Comparison of ENCODE assay signal across 13 cellular contexts in the genomic region with DNA sequence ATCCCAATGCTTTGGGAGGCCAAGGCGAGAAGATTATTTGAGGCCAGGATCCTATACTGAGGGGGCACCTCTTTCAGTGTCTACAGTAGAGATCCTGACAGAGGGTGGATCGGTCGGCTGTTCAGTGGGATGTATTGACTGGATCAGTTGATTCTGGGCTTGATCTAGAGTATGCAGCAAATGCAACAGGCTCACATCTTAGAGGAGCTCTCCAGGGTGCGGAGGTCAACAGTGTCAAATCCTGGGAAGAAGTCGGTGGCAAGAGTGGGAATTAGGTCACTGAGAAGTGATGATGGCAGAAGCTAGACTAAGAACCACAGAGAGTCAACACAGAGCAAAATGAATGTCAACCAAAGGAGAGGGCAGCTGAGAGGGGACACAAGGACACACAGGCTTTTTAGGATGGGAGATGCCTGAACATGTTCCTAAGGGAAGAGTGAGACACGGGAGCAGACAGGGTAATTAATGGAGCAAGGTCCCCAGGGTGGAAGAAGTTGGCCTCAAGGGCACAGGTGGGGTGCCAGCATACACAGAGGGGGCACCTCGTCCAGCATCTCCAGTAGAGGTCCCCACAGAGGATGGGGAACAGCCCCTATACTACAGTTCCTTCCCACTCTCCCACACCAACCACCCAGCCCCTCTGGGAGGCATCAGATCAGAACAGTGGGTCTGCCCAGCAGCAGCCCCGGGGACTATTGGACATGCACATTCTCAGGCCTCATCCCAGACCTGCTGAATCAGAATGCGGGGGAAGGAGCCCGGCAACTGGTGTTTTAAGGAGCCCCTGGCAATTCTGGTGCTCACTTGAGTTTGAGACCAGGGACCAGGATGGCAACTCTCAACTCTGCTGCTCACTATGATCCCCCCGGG. TPM values are rescaled to one million over a fixed set of nuclear protein-coding genes. Genes with fewer than 3 reads are reported as not detected.
DNase-seq lines count a peak whose midpoint lies in the region; ATAC-seq and TF ChIP-seq lines count a peak whose summit lies in the region.
"Had no signal": no experiment of that assay in that cellular context is flagged by ENCODE, and none has a peak within 500 bp of the region (broad histone marks: within the 10 kb centered on the region; RNA-seq: fewer than 3 reads in every experiment).

No MANE protein-coding gene starts in this region.

- no peak overlapping the region for H4K12ac ChIP-seq in trophoblast cell (ENCODE audit: low read depth, low read length)

- H3F3A ChIP-seq in Loucy (ENCODE audit: low read depth), result no peaks in the 10 kb centered on the region

- no peaks in the 10 kb centered on the region for H3K9me3 Mint-ChIP-seq in CD4-positive, CD25-positive, alpha-beta regulatory T cell

- H2AK5ac ChIP-seq in trophoblast cell (ENCODE audit: low read length), result no peak overlapping the region

- no peaks in the 10 kb centered on the region for H3K79me2 ChIP-seq in Loucy (ENCODE audit: insufficient read depth, low read length)
- no peaks in the 10 kb centered on the region for H3K79me2 ChIP-seq in trophoblast cell (ENCODE audit: control insufficient read depth, insufficient read depth, low read length, poor library complexity)

- H3K4me1 ChIP-seq in CD4-positive, CD25-positive, alpha-beta regulatory T cell (ENCODE audit: control insufficient read depth, insufficient read depth, low read length, poor library complexity, severe bottlenecking), result peaks cover 22% of the 10 kb centered on the region
- H3K4me1 ChIP-seq in Loucy (ENCODE audit: insufficient read depth, low read length, poor library complexity, severe bottlenecking) (no peaks in the 10 kb centered on the region), ectodermal cell (ENCODE audit: control insufficient read depth, insufficient read depth, low read length) (no peaks in the 10 kb centered on the region), trophoblast cell (ENCODE audit: control insufficient read depth in 1 of 2, insufficient read depth in 2 of 2, low read length in 2 of 2) (peaks cover 0 to 8% of the 10 kb centered on the region in 2 experiments), left lung (peaks cover 15 to 31% of the 10 kb centered on the region in 2 donors)

- H2BK12ac ChIP-seq in trophoblast cell (ENCODE audit: low read length), result no peak overlapping the region

- no peaks in the 10 kb centered on the region for H3K27me3 ChIP-seq in CD4-positive, CD25-positive, alpha-beta regulatory T cell (ENCODE audit: control insufficient read depth, insufficient read depth, low read length)
- H3K27me3 ChIP-seq in Loucy (ENCODE audit: insufficient read depth, low read length, poor library complexity, severe bottlenecking) (no peaks in the 10 kb centered on the region), ectodermal cell (ENCODE audit: control insufficient read depth, insufficient read depth, low read length, poor library complexity, severe bottlenecking) (no peaks in the 10 kb centered on the region), trophoblast cell (ENCODE audit: insufficient read depth, low read length) (no peaks in the 10 kb centered on the region), left lung (no peaks in the 10 kb centered on the region)
- H3K27me3 ChIP-seq: heart left ventricle had no signal

- peak overlapping the region in 1 of 4 donors; percentile 28 for H3K4me3 Mint-ChIP-seq in CD4-positive, CD25-positive, alpha-beta regulatory T cell

- no peak overlapping the region for H2BK120ac ChIP-seq in trophoblast cell (ENCODE audit: insufficient read depth, low read length, poor library complexity)

- DNase-seq in CD4-positive, CD25-positive, alpha-beta regulatory T cell, result no peak
- DNase-seq in trophoblast cell (no peak), amniotic stem cell (lab: John Stamatoyannopoulos, UW) (no peak), NCI-H128 (lab: John Stamatoyannopoulos, UW; ENCODE audit: unreplicated experiment) (no peak), sciatic nerve (ENCODE audit: low spot score) (no peak), left lung (no peak)
- DNase-seq: NCI-H748 treated with DMSO at 0.1 percent for 48 hours; stimulated activated CD4-positive, alpha-beta T cell treated with anti-CD3 and anti-CD28 coated beads, Interleukin-12 subunit alpha, Interleukin-12 subunit beta, amount 100 ng/mL, for 4 hours had no signal

- peaks cover 7 to 63% (median 16%) of the 10 kb centered on the region in 4 donors for H3K4me1 Mint-ChIP-seq in CD4-positive, CD25-positive, alpha-beta regulatory T cell

- peaks cover 33% of the 10 kb centered on the region for H3K36me3 ChIP-seq in CD4-positive, CD25-positive, alpha-beta regulatory T cell (ENCODE audit: control insufficient read depth, insufficient read depth, low read length)
- H3K36me3 ChIP-seq in Loucy (ENCODE audit: insufficient read depth, low read length), result peaks cover 22% of the 10 kb centered on the region; the same call in 1 of the 2 replicates
- H3K36me3 ChIP-seq in ectodermal cell (ENCODE audit: control insufficient read depth, insufficient read depth, low read length), result peaks cover 7% of the 10 kb centered on the region
- peaks cover 20 to 33% of the 10 kb centered on the region in 2 experiments for H3K36me3 ChIP-seq in trophoblast cell (ENCODE audit: control insufficient read depth in 1 of 2, insufficient read depth in 2 of 2, low read length in 2 of 2)
- H3K36me3 ChIP-seq in left lung, result peaks cover 0 to 41% of the 10 kb centered on the region in 2 donors

- no peak overlapping the region for H2BK5ac ChIP-seq in trophoblast cell (ENCODE audit: low read depth, low read length, poor library complexity)

- peak overlapping the region; percentile 8 for H4K91ac ChIP-seq in trophoblast cell (ENCODE audit: low read depth, low read length)

- no peak for ATAC-seq in CD4-positive, CD25-positive, alpha-beta regulatory T cell (ENCODE audit: low read depth in 2 of 2)
- ATAC-seq in sciatic nerve, result no peak
- ATAC-seq in left lung, result no peak
- ATAC-seq: heart left ventricle had no signal

- H3K18ac ChIP-seq in trophoblast cell (ENCODE audit: low read length), result no peak overlapping the region

- H3K4me2 ChIP-seq in Loucy (ENCODE audit: low read depth, low read length, poor library complexity, severe bottlenecking) (no peak overlapping the region), trophoblast cell (ENCODE audit: low read length) (no peak overlapping the region)

- no peak overlapping the region for H3K14ac ChIP-seq in trophoblast cell (ENCODE audit: low read length)

- no peak overlapping the region for H2AFZ ChIP-seq in Loucy (ENCODE audit: low read length)
- no peak overlapping the region for H2AFZ ChIP-seq in trophoblast cell (ENCODE audit: insufficient read depth, low read length, poor library complexity)

- H4K8ac ChIP-seq in trophoblast cell (ENCODE audit: low read depth, low read length), result no peak overlapping the region

- no peaks in the 10 kb centered on the region for H3K27me3 Mint-ChIP-seq in CD4-positive, CD25-positive, alpha-beta regulatory T cell

- no peaks in the 10 kb centered on the region for H3K9me2 ChIP-seq in Loucy (replicated peaks; ENCODE audit: low read depth, low read length)

- WGBS in ectodermal cell, 2 experiments, result 92 to 94% methylated on average over 11 of the region's 11 CpGs
- no CpG with 5 or more reads among the region's 11 CpGs for WGBS in trophoblast cell (ENCODE audit: extremely low coverage, insufficient coverage, insufficient read length)

- TF ChIP-seq CTCF in Loucy (conservative IDR thresholded peaks at IDR 0.05; ENCODE audit: low read length), result peak; percentile 23
- no peak for TF ChIP-seq CTCF in left lung (IDR thresholded peaks at IDR 0.05)

- H4K20me1 ChIP-seq in Loucy (ENCODE audit: insufficient read depth, low read length, poor library complexity, severe bottlenecking), result no peaks in the 10 kb centered on the region

- H3K9me3 ChIP-seq in CD4-positive, CD25-positive, alpha-beta regulatory T cell (ENCODE audit: control insufficient read depth in 2 of 2, low read length in 2 of 2), result no peaks in the 10 kb centered on the region
- H3K9me3 ChIP-seq in Loucy (ENCODE audit: insufficient read depth, low read depth, low read length) (no peaks in the 10 kb centered on the region), ectodermal cell (ENCODE audit: control insufficient read depth, low read length) (no peaks in the 10 kb centered on the region), trophoblast cell (ENCODE audit: insufficient read depth, low read depth, low read length) (no peaks in the 10 kb centered on the region), left lung (no peaks in the 10 kb centered on the region)
- H3K9me3 ChIP-seq: heart left ventricle had no signal

- peaks cover 43% of the 10 kb centered on the region for H3K36me3 Mint-ChIP-seq in CD4-positive, CD25-positive, alpha-beta regulatory T cell

- H3K23ac ChIP-seq in trophoblast cell (ENCODE audit: low read length), result no peak overlapping the region

- intact Hi-C loops in sciatic nerve (cut with DNase I), result no loop called here
- intact Hi-C loops in left lung (cut with DNase I), result no loop called here

- no peak overlapping the region for H3K27ac ChIP-seq in CD4-positive, CD25-positive, alpha-beta regulatory T cell (ENCODE audit: insufficient read depth, low read length, poor library complexity, severe bottlenecking)
- H3K27ac ChIP-seq in ectodermal cell (ENCODE audit: insufficient read depth, low read depth, low read length, poor library complexity, severe bottlenecking), result peak overlapping the region; percentile 16
- H3K27ac ChIP-seq in trophoblast cell (ENCODE audit: low read depth, low read length), result no peak overlapping the region
- H3K27ac ChIP-seq in left lung, result peak overlapping the region in 1 of 2 donors; percentile 71
- H3K27ac ChIP-seq: HL-60 had no signal

- H3K79me1 ChIP-seq in trophoblast cell (ENCODE audit: low read length), result peaks cover 2% of the 10 kb centered on the region

- H3K4ac ChIP-seq in trophoblast cell (ENCODE audit: low read depth, low read length), result no peak overlapping the region

- peak overlapping the region; percentile 15 for H3K9ac ChIP-seq in Loucy (ENCODE audit: low read depth, low read length, poor library complexity, severe bottlenecking)
- no peak overlapping the region for H3K9ac ChIP-seq in trophoblast cell (ENCODE audit: low read length)

- peak overlapping the region; percentile 76 to 97 (median 94) for H3K27ac Mint-ChIP-seq in CD4-positive, CD25-positive, alpha-beta regulatory T cell

- no peak overlapping the region for H3K4me3 ChIP-seq in CD4-positive, CD25-positive, alpha-beta regulatory T cell (ENCODE audit: low read depth, low read length)
- H3K4me3 ChIP-seq in Loucy (ENCODE audit: low read length, poor library complexity, severe bottlenecking) (no peak overlapping the region), ectodermal cell (ENCODE audit: insufficient read depth, low read depth, low read length) (no peak overlapping the region), trophoblast cell (ENCODE audit: low read depth, low read length) (no peak overlapping the region), left lung (no peak overlapping the region)
- H3K4me3 ChIP-seq: coronary artery, heart left ventricle had no signal

RNA-seq across cellular contexts. Expression of gene CYTH1, which starts 10.0 kb away (rescaled TPM):
- 487 TPM for total RNA-seq in CD4-positive, CD25-positive, alpha-beta regulatory T cell
- 100 to 1,000 TPM; 202 to 214 (median 206) TPM for polyA plus RNA-seq in CD4-positive, CD25-positive, alpha-beta regulatory T cell
- polyA plus RNA-seq in ectodermal cell (2013, experiment 1 of 4), result 20.1 TPM
- polyA plus RNA-seq in ectodermal cell (2013, experiment 2 of 4), result 20.4 TPM
- 16.4 TPM for polyA plus RNA-seq in ectodermal cell (2013, experiment 3 of 4)
- polyA plus RNA-seq in ectodermal cell (2013, experiment 4 of 4), result 17.1 TPM
- 16.7 and 17.1 TPM in 2 replicates for polyA plus RNA-seq in trophoblast cell (2013)
- total RNA-seq in sciatic nerve (75.9 TPM), left lung (10 to 100 TPM; 65.1 to 96.1 TPM)

RNA-seq across cellular contexts. Expression of gene USP36, which starts 48.5 kb away (rescaled TPM):
- 407 TPM for total RNA-seq in CD4-positive, CD25-positive, alpha-beta regulatory T cell
- polyA plus RNA-seq in CD4-positive, CD25-positive, alpha-beta regulatory T cell, result 10 to 100 TPM; 19.6 to 22.2 (median 21.2) TPM
- 40.6 TPM for polyA plus RNA-seq in ectodermal cell (2013, experiment 1 of 4)
- polyA plus RNA-seq in ectodermal cell (2013, experiment 2 of 4), result 47.3 TPM
- 30.7 TPM for polyA plus RNA-seq in ectodermal cell (2013, experiment 3 of 4)
- 37.5 TPM for polyA plus RNA-seq in ectodermal cell (2013, experiment 4 of 4)
- 21.5 and 22.0 TPM in 2 replicates for polyA plus RNA-seq in trophoblast cell (2013)
- 109 TPM for total RNA-seq in sciatic nerve
- 10 to 100 TPM; 29.2 to 44.2 TPM for total RNA-seq in left lung
